Comparison of ENCODE assay signal across 8 cellular contexts in genomic region chr10:93893646-93894515, GRCh38. TPM values are rescaled to one million over a fixed set of nuclear protein-coding genes. Genes with fewer than 3 reads are reported as not detected.
DNase-seq lines count a peak whose midpoint lies in the region; ATAC-seq and TF ChIP-seq lines count a peak whose summit lies in the region.

SLC35G1 (plus strand) TSS chr10:93893978; CDS start chr10:93894034, 56 bp downstream.

- peak; percentile 15; the same call in 1 of the 2 replicates for TF ChIP-seq CTCF in Panc1 (IDR thresholded peaks at IDR 0.05)
- TF ChIP-seq CTCF in fibroblast of the aortic adventitia (IDR thresholded peaks at IDR 0.05; ENCODE audit: insufficient read depth, low read length), result no peak
- TF ChIP-seq CTCF in nephron progenitor cell (IDR thresholded peaks at IDR 0.05), result no peak

- peak within 1 kb of the TSS; percentile 85 for H3K27ac ChIP-seq in Panc1 (ENCODE audit: low read length)

- 0 out of 2 replicates have a peak, but pooled peaks cover 2% of the 10 kb centered on the region for H3K36me3 ChIP-seq in Panc1 (ENCODE audit: control insufficient read depth, insufficient read depth, low read length)

- peaks cover 3% of the 10 kb centered on the region for H3K36me3 Mint-ChIP-seq in activated T-helper 1 cell treated with anti-CD3 and anti-CD28 coated beads, Interleukin-12 subunit alpha, Interleukin-12 subunit beta, Interleukin-2, Interleukin-4 antibody, amounts not matched to agents 30 ng/mL and 10 ng/mL and 1 ng/mL, durations not matched to agents 14 hours and 24 hours and 36 hours (ENCODE audit: low read depth)
- peaks cover 16% of the 10 kb centered on the region for H3K36me3 Mint-ChIP-seq in nephron progenitor cell (ENCODE audit: low read depth)
- H3K36me3 Mint-ChIP-seq in stimulated activated naive CD8-positive, alpha-beta T cell treated with anti-CD3 and anti-CD28 coated beads, Interleukin-15, Interleukin-2, amounts not matched to agents 100 ng/mL and 50 ng/mL, for 24 hours (ENCODE audit: low read depth), result peaks cover 11% of the 10 kb centered on the region

- no TSS peak for BruUV-seq in Panc1 (replicated peaks; lab: Mats Ljungman, UMichigan)

- H3K27ac Mint-ChIP-seq in activated T-helper 1 cell treated with anti-CD3 and anti-CD28 coated beads, Interleukin-12 subunit alpha, Interleukin-12 subunit beta, Interleukin-2, Interleukin-4 antibody, amounts not matched to agents 30 ng/mL and 10 ng/mL and 1 ng/mL, durations not matched to agents 14 hours and 24 hours and 36 hours, result peak within 1 kb of the TSS; percentile 57
- no peak within 1 kb of the TSS for H3K27ac Mint-ChIP-seq in nephron progenitor cell
- peak within 1 kb of the TSS; percentile 77 for H3K27ac Mint-ChIP-seq in stimulated activated naive CD8-positive, alpha-beta T cell treated with anti-CD3 and anti-CD28 coated beads, Interleukin-15, Interleukin-2, amounts not matched to agents 100 ng/mL and 50 ng/mL, for 24 hours

- H3K9me3 ChIP-seq in Panc1 (ENCODE audit: control insufficient read depth, insufficient read depth, low read depth, low read length), result no peaks in the 10 kb centered on the region

- in situ Hi-C loops in Panc1 (cut with HindIII; ENCODE audit: low pct_unique_long_range_greater_than_20kb, low sequenced_read_pairs), result no loop called here

- peaks cover 40% of the 10 kb centered on the region for H3K4me1 Mint-ChIP-seq in activated T-helper 1 cell treated with anti-CD3 and anti-CD28 coated beads, Interleukin-12 subunit alpha, Interleukin-12 subunit beta, Interleukin-2, Interleukin-4 antibody, amounts not matched to agents 30 ng/mL and 10 ng/mL and 1 ng/mL, durations not matched to agents 14 hours and 24 hours and 36 hours (ENCODE audit: low read depth)
- H3K4me1 Mint-ChIP-seq in nephron progenitor cell, result peaks cover 37% of the 10 kb centered on the region
- peaks cover 31% of the 10 kb centered on the region for H3K4me1 Mint-ChIP-seq in stimulated activated naive CD8-positive, alpha-beta T cell treated with anti-CD3 and anti-CD28 coated beads, Interleukin-15, Interleukin-2, amounts not matched to agents 100 ng/mL and 50 ng/mL, for 24 hours (ENCODE audit: low read depth)

- POLR2A ChIA-PET in Panc1 (lab: Charles Lee), result no interaction called here

- no peaks in the 10 kb centered on the region for H3K9me3 Mint-ChIP-seq in activated T-helper 1 cell treated with anti-CD3 and anti-CD28 coated beads, Interleukin-12 subunit alpha, Interleukin-12 subunit beta, Interleukin-2, Interleukin-4 antibody, amounts not matched to agents 30 ng/mL and 10 ng/mL and 1 ng/mL, durations not matched to agents 14 hours and 24 hours and 36 hours
- H3K9me3 Mint-ChIP-seq in nephron progenitor cell, result no peaks in the 10 kb centered on the region
- no peaks in the 10 kb centered on the region for H3K9me3 Mint-ChIP-seq in stimulated activated naive CD8-positive, alpha-beta T cell treated with anti-CD3 and anti-CD28 coated beads, Interleukin-15, Interleukin-2, amounts not matched to agents 100 ng/mL and 50 ng/mL, for 24 hours

- CTCF ChIA-PET in Panc1 (lab: Charles Lee), result no interaction called here

- peaks cover 6% of the 10 kb centered on the region for H3K27me3 Mint-ChIP-seq in activated T-helper 1 cell treated with anti-CD3 and anti-CD28 coated beads, Interleukin-12 subunit alpha, Interleukin-12 subunit beta, Interleukin-2, Interleukin-4 antibody, amounts not matched to agents 30 ng/mL and 10 ng/mL and 1 ng/mL, durations not matched to agents 14 hours and 24 hours and 36 hours (ENCODE audit: insufficient read depth)
- peaks cover 14% of the 10 kb centered on the region for H3K27me3 Mint-ChIP-seq in nephron progenitor cell (ENCODE audit: low read depth, poor library complexity)
- peaks cover 11% of the 10 kb centered on the region for H3K27me3 Mint-ChIP-seq in stimulated activated naive CD8-positive, alpha-beta T cell treated with anti-CD3 and anti-CD28 coated beads, Interleukin-15, Interleukin-2, amounts not matched to agents 100 ng/mL and 50 ng/mL, for 24 hours

- H3K27me3 ChIP-seq in Panc1 (ENCODE audit: control insufficient read depth, insufficient read depth, low read length), result no peaks in the 10 kb centered on the region

- DNase-seq in DMS 273 (lab: John Stamatoyannopoulos, UW; ENCODE audit: unreplicated experiment) (peak; percentile 88), HT-29 (ENCODE audit: low spot score) (peak; percentile 78), Panc1 (ENCODE audit: low read depth, low spot score) (peak; percentile 27), fibroblast of the aortic adventitia (ENCODE audit: low read depth) (peak; percentile 56), nephron progenitor cell (peak; percentile 76)
- peak; percentile 57 for DNase-seq in activated T-helper 1 cell treated with anti-CD3 and anti-CD28 coated beads, Interleukin-12 subunit alpha, Interleukin-12 subunit beta, Interleukin-2, Interleukin-4 antibody, amounts not matched to agents 30 ng/mL and 10 ng/mL and 1 ng/mL, durations not matched to agents 14 hours and 24 hours and 36 hours (ENCODE audit: low spot score)

- intact Hi-C loops in Panc1 (cut with micrococcal nuclease; ENCODE audit: unreplicated experiment), result no loop called here
- intact Hi-C loops in activated T-helper 1 cell treated with anti-CD3 and anti-CD28 coated beads, Interleukin-12 subunit alpha, Interleukin-12 subunit beta, Interleukin-2, Interleukin-4 antibody, amounts not matched to agents 30 ng/mL and 10 ng/mL and 1 ng/mL, durations not matched to agents 14 hours and 24 hours and 36 hours (cut with micrococcal nuclease), result loop anchor here (1.0 to 10.0 kb wide), 5 partner anchors 192 to 1047 kb away; partner anchors contain the start of genes CEP55, EXOC6, FRA10AC1 and NOC3L

- ATAC-seq in GM21367 (IDR thresholded peaks at IDR 0.05; ENCODE audit: unreplicated experiment) (peak; percentile 93), Panc1 (peak; percentile 98)

- peak within 1 kb of the TSS; percentile 85 for H3K4me3 Mint-ChIP-seq in activated T-helper 1 cell treated with anti-CD3 and anti-CD28 coated beads, Interleukin-12 subunit alpha, Interleukin-12 subunit beta, Interleukin-2, Interleukin-4 antibody, amounts not matched to agents 30 ng/mL and 10 ng/mL and 1 ng/mL, durations not matched to agents 14 hours and 24 hours and 36 hours
- peak within 1 kb of the TSS; percentile 94 for H3K4me3 Mint-ChIP-seq in nephron progenitor cell
- peak within 1 kb of the TSS; percentile 85 for H3K4me3 Mint-ChIP-seq in stimulated activated naive CD8-positive, alpha-beta T cell treated with anti-CD3 and anti-CD28 coated beads, Interleukin-15, Interleukin-2, amounts not matched to agents 100 ng/mL and 50 ng/mL, for 24 hours

- peak within 1 kb of the TSS; percentile 69 to 85 for H3K4me3 ChIP-seq in Panc1 (ENCODE audit: low read depth in 2 of 2, low read length in 2 of 2)
- peak within 1 kb of the TSS; percentile 84 for H3K4me3 ChIP-seq in fibroblast of the aortic adventitia (ENCODE audit: low read depth, low read length)

- H3K4me1 ChIP-seq in Panc1 (ENCODE audit: control insufficient read depth, insufficient read depth, low read length), result peaks cover 18% of the 10 kb centered on the region

RNA-seq across cellular contexts. Expression of gene SLC35G1, which starts in this region (rescaled TPM):
- total RNA-seq in HT-29 (2014; rRNA removed; shearing (Covaris generic)), result 6.2 and 7.5 TPM in 2 replicates
- total RNA-seq in Panc1 (2021; ENCODE audit: unreplicated experiment) (13.6 TPM), fibroblast of the aortic adventitia (ENCODE audit: low replicate concordance) (3.8 and 6.2 TPM in 2 replicates)
- polyA plus RNA-seq in Panc1 (2012; ENCODE audit: insufficient read length), result 7.9 TPM
- total RNA-seq in activated T-helper 1 cell treated with anti-CD3 and anti-CD28 coated beads, Interleukin-12 subunit alpha, Interleukin-12 subunit beta, Interleukin-2, Interleukin-4 antibody, amounts not matched to agents 30 ng/mL and 10 ng/mL and 1 ng/mL, durations not matched to agents 14 hours and 24 hours and 36 hours, result 5.6 and 5.8 TPM in 2 replicates

Comparison
In these comparisons a context has a peak if more than half of its experiments do, and no peak if none do; other contexts are left out.
1. Peak in every context shown above with its lines: DNase-seq, ATAC-seq, H3K4me3 ChIP-seq and H3K27ac ChIP-seq.
2. DNase-seq: peak in every context shown above with its lines; median percentile 88 in DMS 273; 78 in HT-29; 76 in nephron progenitor cell; 57 in activated T-helper 1 cell treated with anti-CD3 and anti-CD28 coated beads, Interleukin-12 subunit alpha, Interleukin-12 subunit beta, Interleukin-2, Interleukin-4 antibody, amounts not matched to agents 30 ng/mL and 10 ng/mL and 1 ng/mL, durations not matched to agents 14 hours and 24 hours and 36 hours; 56 in fibroblast of the aortic adventitia; 27 in Panc1.